19 cellular contexts compared by ENCODE assay signal in the genomic region with DNA sequence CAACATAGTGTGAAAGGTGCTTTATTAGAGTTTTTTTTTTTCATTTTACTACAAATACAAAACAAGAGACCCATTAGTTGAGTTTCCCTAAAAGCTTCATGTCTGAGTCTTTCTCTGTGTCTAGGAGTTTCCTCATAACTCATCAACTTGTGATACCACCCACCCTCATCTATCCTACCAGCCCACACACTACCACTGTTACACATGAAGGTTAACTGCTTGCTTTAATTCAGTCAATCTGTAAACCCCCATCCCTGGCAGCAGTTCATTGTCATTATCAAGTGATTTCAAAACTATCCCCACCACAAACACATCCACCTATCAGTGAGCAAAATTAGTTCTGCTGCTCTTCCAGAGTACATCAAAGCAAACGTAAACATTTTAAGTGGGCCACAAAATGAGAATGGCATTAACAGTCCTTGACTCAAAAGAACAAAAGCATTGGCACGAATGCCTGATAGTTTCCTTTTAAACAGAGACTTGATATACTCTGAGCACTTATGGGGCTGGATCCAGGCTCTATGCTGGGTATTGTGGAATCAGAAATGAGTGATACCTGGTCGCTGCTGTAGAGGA.
DNase-seq lines count a peak whose midpoint lies in the region; ATAC-seq and TF ChIP-seq lines count a peak whose summit lies in the region.
"Had no signal": no experiment of that assay in that cellular context is flagged by ENCODE, and none has a peak within 500 bp of the region (broad histone marks: within the 10 kb centered on the region; RNA-seq: fewer than 3 reads in every experiment).

No MANE protein-coding gene starts in this region.

- no peak for ATAC-seq in GM19035 (IDR thresholded peaks at IDR 0.05; ENCODE audit: unreplicated experiment)
- ATAC-seq in HG02970 (IDR thresholded peaks at IDR 0.05; ENCODE audit: low FRiP score, unreplicated experiment): no peak
- ATAC-seq: HepG2, T-cell had no signal

- DNase-seq in NCI-H1417 (lab: John Stamatoyannopoulos, UW) (peak in 2 of 3 experiments; percentile 57 to 69), NCI-H1417 treated with DMSO at 0.1 percent for 48 hours (lab: John Stamatoyannopoulos, UW) (no peak), NCI-H1930 (lab: John Stamatoyannopoulos, UW) (peak; percentile 5 to 23), NCI-H69 (lab: John Stamatoyannopoulos, UW) (peak; percentile 23), KBM-7 (no peak), erythroblast (lab: John Stamatoyannopoulos, UW) (no peak)
- DNase-seq: CD4-positive, alpha-beta T cell; DMS79 treated with DMSO at 0.1 percent for 48 hours; GM23248; KG1; NCI-H146; NCI-H446; NCI-H82; OCI-M1; Right ventricle myocardium superior; T-cell had no signal

- in situ Hi-C loops in KBM-7 (cut with MboI; ENCODE audit: low pct_unique_long_range_greater_than_20kb, low sequenced_read_pairs): no loop called here

- TF ChIP-seq POLR2A in erythroblast (IDR thresholded peaks at IDR 0.05; ENCODE audit: low read length): no peak

Comparison
In these comparisons a context has a peak if more than half of its experiments do, and no peak if none do; other contexts are left out.
1. DNase-seq: peak in NCI-H1417 (2 of 3), NCI-H1930 (2 of 2) and NCI-H69 (single experiment); none in NCI-H1417 treated with DMSO at 0.1 percent for 48 hours (single experiment), KBM-7 (single experiment) and erythroblast (0 of 2).